Comparison of ENCODE assay signal across 2 cellular contexts in genomic region chr12:18302809-18303430, GRCh38.
TF ChIP-seq lines count a peak whose summit lies in the region.

No MANE protein-coding gene starts in this region.

TF ChIP-seq in IMR-90, 13 proteins besides CTCF, POLR2A, EP300 and RAD21:
- no peak for TF ChIP-seq RFX5 (IDR thresholded peaks at IDR 0.05; ENCODE audit: low read depth, low read length)
- no peak for TF ChIP-seq ELK1 (IDR thresholded peaks at IDR 0.05; ENCODE audit: borderline replicate concordance, low read depth, low read length)
- TF ChIP-seq NFE2L2 (IDR thresholded peaks at IDR 0.05; ENCODE audit: low read depth, low read length), result no peak
TF ChIP-seq in IMR-90: peak in this region for 0.

TF ChIP-seq in H1, 55 proteins besides CTCF, POLR2A, EP300 and RAD21:
- TF ChIP-seq HDAC6 (IDR thresholded peaks at IDR 0.05; ENCODE audit: low read depth, low read length), result no peak
- no peak for TF ChIP-seq CBX8 (IDR thresholded peaks at IDR 0.05; ENCODE audit: borderline replicate concordance, low read depth, low read length)
- no peak for TF ChIP-seq BRCA1 (IDR thresholded peaks at IDR 0.05; ENCODE audit: low read depth, low read length)
- no peak for TF ChIP-seq CBX5 (IDR thresholded peaks at IDR 0.05; ENCODE audit: low read depth, low read length)
- no peak for TF ChIP-seq TEAD4 (IDR thresholded peaks at IDR 0.05; ENCODE audit: low read depth, low read length)
- TF ChIP-seq CHD1 (IDR thresholded peaks at IDR 0.05; ENCODE audit: low read depth, low read length), result no peak
- TF ChIP-seq BACH1 (IDR thresholded peaks at IDR 0.05; ENCODE audit: low read length), result no peak
- TF ChIP-seq CTBP2 (IDR thresholded peaks at IDR 0.05; ENCODE audit: borderline replicate concordance, insufficient read depth, insufficient read length, low read length), result no peak
- no peak for TF ChIP-seq SAP30 (IDR thresholded peaks at IDR 0.05; ENCODE audit: insufficient read depth, insufficient replicate concordance, low read length)
- TF ChIP-seq JUND (IDR thresholded peaks at IDR 0.05; ENCODE audit: low read length), result no peak
- TF ChIP-seq SP4 (IDR thresholded peaks at IDR 0.05; ENCODE audit: low read length), result no peak
- no peak for TF ChIP-seq CEBPB (IDR thresholded peaks at IDR 0.05; ENCODE audit: low read depth, low read length)
- no peak for TF ChIP-seq CHD2 (IDR thresholded peaks at IDR 0.05; ENCODE audit: low read length)
- TF ChIP-seq ATF2 (IDR thresholded peaks at IDR 0.05; ENCODE audit: low read length), result no peak
- no peak for TF ChIP-seq SP2 (IDR thresholded peaks at IDR 0.05; ENCODE audit: low read length)
